ENCODE assay signal across 17 cellular contexts in the genomic region with DNA sequence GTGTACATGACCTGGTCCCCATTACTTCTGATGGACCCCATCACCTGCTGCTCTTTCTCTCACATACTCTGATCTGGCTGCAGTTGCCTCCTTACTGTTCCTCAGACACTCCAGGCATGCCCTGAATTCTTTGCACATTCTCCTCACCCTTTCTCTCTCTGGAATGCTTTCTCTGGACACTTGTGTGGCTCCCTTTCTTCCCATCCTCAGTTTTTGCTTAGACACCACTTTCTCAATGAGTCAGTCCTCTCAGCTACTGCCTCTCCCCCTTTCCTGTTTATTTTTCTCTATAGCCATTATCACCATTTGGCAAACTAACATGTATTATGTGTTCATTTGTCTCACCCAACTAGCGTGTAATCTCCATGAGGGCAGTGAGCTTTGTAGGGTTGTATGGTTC.
DNase-seq lines count a peak whose midpoint lies in the region; ATAC-seq lines count a peak whose summit lies in the region.
"Had no signal": no experiment of that assay in that cellular context is flagged by ENCODE, and none has a peak within 500 bp of the region (broad histone marks: within the 10 kb centered on the region; RNA-seq: fewer than 3 reads in every experiment).

No MANE protein-coding gene starts in this region.

- DNase-seq in activated naive CD4-positive, alpha-beta T cell (lab: John Stamatoyannopoulos, UW): no peak
- DNase-seq in astrocyte of the hippocampus (ENCODE audit: low read depth, low spot score): peak; percentile 58
- peak; percentile 34 for DNase-seq in foreskin melanocyte
- DNase-seq in stimulated activated CD4-positive, alpha-beta T cell treated with anti-CD3 and anti-CD28 coated beads, Interleukin-15, amount 100 ng/mL, for 24 hours: no peak
- DNase-seq in NCI-H1694 treated with DMSO at 0.1 percent for 48 hours (lab: John Stamatoyannopoulos, UW): no peak
- no peak for DNase-seq in activated CD8-positive, alpha-beta memory T cell treated with anti-CD3 and anti-CD28 coated beads, Interleukin-2, amount 50 U/mL, for 48 hours
- DNase-seq: aorta; CD4-positive, alpha-beta memory T cell; cortex of kidney; DND-41; lower lobe of right lung; natural killer cell; NCI-H1105 had no signal

- peaks cover 5% of the 10 kb centered on the region for H3K27me3 Mint-ChIP-seq in activated naive CD4-positive, alpha-beta T cell treated with anti-CD3 and anti-CD28 coated beads, Interleukin-2, amount 50 U/mL, for 24 hours

- no peak for ATAC-seq in HG03342 (IDR thresholded peaks at IDR 0.05; ENCODE audit: unreplicated experiment)
- ATAC-seq: GM12878, lower lobe of right lung, natural killer cell, WTC11 had no signal

- H3K27ac Mint-ChIP-seq in activated naive CD4-positive, alpha-beta T cell treated with anti-CD3 and anti-CD28 coated beads, Interleukin-2, amount 50 U/mL, for 24 hours: peak overlapping the region; percentile 18
- H3K27ac Mint-ChIP-seq: natural killer cell, WTC11 had no signal

- H3K9me3 Mint-ChIP-seq in activated naive CD4-positive, alpha-beta T cell treated with anti-CD3 and anti-CD28 coated beads, Interleukin-2, amount 50 U/mL, for 24 hours: no peaks in the 10 kb centered on the region
- H3K9me3 Mint-ChIP-seq: natural killer cell, WTC11 had no signal

- H3K36me3 Mint-ChIP-seq in activated naive CD4-positive, alpha-beta T cell treated with anti-CD3 and anti-CD28 coated beads, Interleukin-2, amount 50 U/mL, for 24 hours: no peaks in the 10 kb centered on the region
- H3K36me3 Mint-ChIP-seq: natural killer cell, WTC11 had no signal

- no peaks in the 10 kb centered on the region for H3K4me1 Mint-ChIP-seq in activated naive CD4-positive, alpha-beta T cell treated with anti-CD3 and anti-CD28 coated beads, Interleukin-2, amount 50 U/mL, for 24 hours

- no peak overlapping the region for H3K4me3 Mint-ChIP-seq in activated naive CD4-positive, alpha-beta T cell treated with anti-CD3 and anti-CD28 coated beads, Interleukin-2, amount 50 U/mL, for 24 hours
- H3K4me3 Mint-ChIP-seq: CD4-positive, alpha-beta memory T cell; natural killer cell; WTC11 had no signal

Comparison
In these comparisons a context has a peak if more than half of its experiments do, and no peak if none do; other contexts are left out.
1. DNase-seq: peak in astrocyte of the hippocampus (single experiment) and foreskin melanocyte (single experiment); none in activated naive CD4-positive, alpha-beta T cell (0 of 4), stimulated activated CD4-positive, alpha-beta T cell treated with anti-CD3 and anti-CD28 coated beads, Interleukin-15, amount 100 ng/mL, for 24 hours (single experiment), NCI-H1694 treated with DMSO at 0.1 percent for 48 hours (single experiment) and activated CD8-positive, alpha-beta memory T cell treated with anti-CD3 and anti-CD28 coated beads, Interleukin-2, amount 50 U/mL, for 48 hours (single experiment).